Comparison of ENCODE assay signal across 34 cellular contexts in genomic region chr14:49401373-49401772, GRCh38.
"Had no signal": no experiment of that assay in that cellular context is flagged by ENCODE, and none has a peak within 500 bp of the region (broad histone marks: within the 10 kb centered on the region; RNA-seq: fewer than 3 reads in every experiment).

No MANE protein-coding gene starts in this region.

- H3K9me3 ChIP-seq: MG63 had no signal

- H3K4me3 ChIP-seq: MG63 had no signal

- H3K36me3 ChIP-seq: MG63 had no signal

- H3K27ac ChIP-seq: KMS-11 had no signal

- DNase-seq: Karpas-422, Kasumi-1, MG63, MM.1S, MV-4-11, NCI-H1048, NCI-H1092, NCI-H1092 treated with DMSO at 0.1 percent for 48 hours, NCI-H1105, NCI-H1105 treated with DMSO at 0.1 percent for 48 hours, NCI-H1417, NCI-H1417 treated with DMSO at 0.1 percent for 48 hours, NCI-H1436, NCI-H1436 treated with DMSO at 0.1 percent for 48 hours, NCI-H146, NCI-H1694, NCI-H1694 treated with DMSO at 0.1 percent for 48 hours, NCI-H187, NCI-H187 treated with DMSO at 0.1 percent for 48 hours, NCI-H1930, NCI-H2029, NCI-H2029 treated with DMSO at 0.1 percent for 48 hours, NCI-H2081, NCI-H2081 treated with DMSO at 0.1 percent for 48 hours, NCI-H2107, NCI-H2171, NCI-H2171 treated with DMSO at 0.1 percent for 48 hours, NCI-H2227 treated with DMSO at 0.1 percent for 48 hours, NCI-H226, NCI-H345, NCI-H446, NCI-H446 treated with DMSO at 0.1 percent for 48 hours, NCI-H510A had no signal

- H3K27me3 ChIP-seq: MG63 had no signal
